ENCODE assay signal across 8 cellular contexts in the genomic region with DNA sequence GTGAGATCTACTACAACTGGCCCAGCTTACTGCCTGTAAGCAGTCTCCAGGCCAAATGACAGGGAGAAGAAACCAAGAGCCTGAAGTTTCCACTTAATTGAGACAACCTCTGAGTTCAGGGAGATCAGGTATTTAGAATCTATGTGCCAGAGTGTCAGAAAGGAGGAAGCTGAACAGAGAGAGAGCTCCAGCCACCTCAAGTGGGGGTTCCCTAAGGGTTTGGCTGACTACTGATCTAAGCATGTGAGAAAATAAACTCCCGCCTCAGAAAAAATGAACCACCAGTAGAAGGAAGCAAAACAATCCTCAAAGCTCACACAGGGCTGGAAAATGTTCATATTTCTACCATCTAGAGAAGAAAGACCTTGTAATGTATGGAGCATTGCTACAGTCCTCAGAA. TPM values are rescaled to one million over a fixed set of nuclear protein-coding genes. Genes with fewer than 3 reads are reported as not detected.
DNase-seq lines count a peak whose midpoint lies in the region; ATAC-seq lines count a peak whose summit lies in the region.

No MANE protein-coding gene starts in this region.

- H3K4me3 ChIP-seq in ACC112 (ENCODE audit: low read depth, low read length), result no peak overlapping the region

- peak overlapping the region; percentile 68 for H3K27ac Mint-ChIP-seq in activated naive CD8-positive, alpha-beta T cell treated with anti-CD3 and anti-CD28 coated beads for 36 hours

- no peak overlapping the region for H2AFZ ChIP-seq in ACC112 (ENCODE audit: low read length, unreplicated experiment)

- intact Hi-C loops in sciatic nerve (cut with DNase I), result no loop called here

- no peaks in the 10 kb centered on the region for H3K27me3 ChIP-seq in ACC112 (ENCODE audit: insufficient read depth, low read length)

- peak overlapping the region; percentile 11; the same call in 1 of the 2 replicates for H3K27ac ChIP-seq in ACC112 (ENCODE audit: low read depth, low read length)

- H3K4me1 ChIP-seq in ACC112 (ENCODE audit: control insufficient read depth, insufficient read depth, low read length, unreplicated experiment), result peaks cover 4% of the 10 kb centered on the region

- DNase-seq in activated naive CD8-positive, alpha-beta T cell treated with anti-CD3 and anti-CD28 coated beads for 36 hours, result no peak
- no peak for DNase-seq in sciatic nerve (ENCODE audit: low spot score)
- no peak for DNase-seq in COLO829 (ENCODE audit: low spot score)

- no peaks in the 10 kb centered on the region for H3K9me3 Mint-ChIP-seq in activated naive CD8-positive, alpha-beta T cell treated with anti-CD3 and anti-CD28 coated beads for 36 hours

- peaks cover 45% of the 10 kb centered on the region for H3K4me1 Mint-ChIP-seq in activated naive CD8-positive, alpha-beta T cell treated with anti-CD3 and anti-CD28 coated beads for 36 hours

- H3K27me3 Mint-ChIP-seq in activated naive CD8-positive, alpha-beta T cell treated with anti-CD3 and anti-CD28 coated beads for 36 hours, result no peaks in the 10 kb centered on the region

- H3K36me3 Mint-ChIP-seq in activated naive CD8-positive, alpha-beta T cell treated with anti-CD3 and anti-CD28 coated beads for 36 hours, result peaks cover 28% of the 10 kb centered on the region

- ATAC-seq in GM18858 (IDR thresholded peaks at IDR 0.05; ENCODE audit: unreplicated experiment) (peak; percentile 73), HG03196 (IDR thresholded peaks at IDR 0.05; ENCODE audit: unreplicated experiment) (peak; percentile 74), sciatic nerve (peak; percentile 56), GM21526 (IDR thresholded peaks at IDR 0.05; ENCODE audit: low FRiP score, unreplicated experiment) (no peak), esophagus mucosa (no peak)

- H3K36me3 ChIP-seq in ACC112 (ENCODE audit: insufficient read depth, low read length), result no peaks in the 10 kb centered on the region

- H3K79me2 ChIP-seq in ACC112 (ENCODE audit: control insufficient read depth, insufficient read depth, low read length, unreplicated experiment), result peaks cover 76% of the 10 kb centered on the region

- no peak overlapping the region for H3K4me3 Mint-ChIP-seq in activated naive CD8-positive, alpha-beta T cell treated with anti-CD3 and anti-CD28 coated beads for 36 hours

RNA-seq across cellular contexts. Expression of gene ADAM10, which starts 25.0 kb away (rescaled TPM):
- total RNA-seq in activated naive CD8-positive, alpha-beta T cell treated with anti-CD3 and anti-CD28 coated beads for 36 hours, result 10 to 100 TPM; 89.3 to 91.8 TPM
- total RNA-seq in sciatic nerve, result 273 TPM
- 79.3 TPM for total RNA-seq in esophagus mucosa

RNA-seq across cellular contexts. Expression of gene MINDY2, which starts 46.6 kb away (rescaled TPM):
- 1 to 10 TPM; 9.2 to 9.8 TPM for total RNA-seq in activated naive CD8-positive, alpha-beta T cell treated with anti-CD3 and anti-CD28 coated beads for 36 hours
- total RNA-seq in sciatic nerve, result 61.6 TPM
- total RNA-seq in esophagus mucosa, result 10.2 TPM

Comparison
In these comparisons a context has a peak if more than half of its experiments do, and no peak if none do; other contexts are left out.
1. ATAC-seq: peak in GM18858 (single experiment), HG03196 (single experiment) and sciatic nerve (single experiment); none in GM21526 (single experiment) and esophagus mucosa (single experiment).